15 cellular contexts compared by ENCODE assay signal in the genomic region with DNA sequence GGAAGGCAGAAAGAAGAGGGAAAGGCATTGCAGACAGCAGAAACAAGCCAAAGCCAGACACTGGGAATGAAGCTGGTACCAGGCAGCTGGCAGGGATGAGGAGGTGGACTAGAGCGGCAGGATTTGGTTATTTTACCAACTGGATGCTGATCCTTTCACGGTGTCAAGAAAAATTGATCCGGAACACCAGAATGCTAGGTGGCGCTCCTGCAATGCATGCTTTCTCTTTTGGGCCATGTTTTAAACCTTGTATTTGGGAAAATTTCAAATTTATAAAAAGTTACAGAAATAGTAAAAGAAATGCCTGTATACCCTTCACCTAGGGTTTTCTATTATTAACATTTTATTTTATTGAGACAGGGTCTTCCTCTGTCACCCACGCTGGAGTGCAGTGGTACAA.
"Had no signal": no experiment of that assay in that cellular context is flagged by ENCODE, and none has a peak within 500 bp of the region (broad histone marks: within the 10 kb centered on the region; RNA-seq: fewer than 3 reads in every experiment).

No MANE protein-coding gene starts in this region.

- H3K4me1 ChIP-seq: colonic mucosa, esophagus muscularis mucosa, pancreas, tibial artery, uterus had no signal

- H3K27me3 ChIP-seq: colonic mucosa, pancreas, uterus had no signal

- H3K27ac ChIP-seq: colonic mucosa, esophagus muscularis mucosa, pancreas, tibial artery, uterus had no signal

- ATAC-seq: activated CD8-positive, alpha-beta T cell treated with anti-CD3 and anti-CD28 coated beads for 36 hours; activated T-cell treated with anti-CD3 and anti-CD28 coated beads, Interleukin-2, amount 50 U/mL, for 4 hours; pancreas had no signal

- H3K9me3 ChIP-seq: colonic mucosa, esophagus muscularis mucosa, pancreas, tibial artery, uterus had no signal

- H3K4me3 ChIP-seq: colonic mucosa, esophagus muscularis mucosa, lung, pancreas, tibial artery, uterus had no signal

- H3K36me3 ChIP-seq: colonic mucosa, esophagus muscularis mucosa, pancreas, tibial artery, uterus had no signal

- DNase-seq: activated B cell treated with CpG ODN at 0.5 μM for 24 hours; activated CD4-positive, alpha-beta T cell treated with anti-CD3 and anti-CD28 coated beads for 48 hours; activated CD8-positive, alpha-beta T cell treated with anti-CD3 and anti-CD28 coated beads for 36 hours; activated effector memory CD4-positive, alpha-beta T cell treated with Interleukin-2 at 50 U/mL for 16 hours; activated naive CD4-positive, alpha-beta T cell treated with anti-CD3 and anti-CD28 coated beads, Interleukin-2, amount 50 U/mL, for 16 hours; activated T-cell treated with anti-CD3 and anti-CD28 coated beads, Interleukin-2, amount 50 U/mL, for 4 hours; foreskin melanocyte; head of caudate nucleus; pancreas; stimulated activated naive CD4-positive, alpha-beta T cell; tibial artery; uterus had no signal
